7 cellular contexts compared by ENCODE assay signal in the genomic region with DNA sequence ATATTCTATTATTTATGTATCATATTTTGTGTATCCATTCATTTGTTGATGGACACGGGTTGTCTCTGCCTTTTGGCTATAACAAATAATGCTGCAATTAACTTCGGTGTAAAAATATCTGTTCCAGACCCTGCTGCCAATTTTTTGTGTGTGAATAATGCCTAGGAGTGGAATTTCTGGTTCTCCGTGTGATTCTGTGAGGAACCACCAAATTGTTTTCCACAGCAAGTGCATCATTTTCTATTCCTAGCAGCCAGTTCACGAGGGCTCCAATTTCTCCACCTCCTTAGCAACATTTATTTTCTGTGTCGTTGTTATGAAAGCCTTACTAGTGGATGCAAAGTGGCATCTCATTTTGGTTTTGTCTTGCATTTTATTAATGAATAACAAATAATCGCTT. TPM values are rescaled to one million over a fixed set of nuclear protein-coding genes. Genes with fewer than 3 reads are reported as not detected.
"Had no signal": no experiment of that assay in that cellular context is flagged by ENCODE, and none has a peak within 500 bp of the region (broad histone marks: within the 10 kb centered on the region; RNA-seq: fewer than 3 reads in every experiment).

No MANE protein-coding gene starts in this region.

RNA-seq across cellular contexts. Expression of a gene that starts 2.2 kb away (rescaled TPM):
- total RNA-seq: fibroblast of villous mesenchyme, frontal cortex, mesenteric fat pad, osteoblast, stomach, subcutaneous adipose tissue had no signal
- polyA plus RNA-seq: immature natural killer cell had no signal
